Comparison of ENCODE assay signal across 9 cellular contexts in genomic region chr5:149466457-149466972, GRCh38.
DNase-seq lines count a peak whose midpoint lies in the region; TF ChIP-seq lines count a peak whose summit lies in the region.
"Had no signal": no experiment of that assay in that cellular context is flagged by ENCODE, and none has a peak within 500 bp of the region (broad histone marks: within the 10 kb centered on the region; RNA-seq: fewer than 3 reads in every experiment).

No MANE protein-coding gene starts in this region.

- H3K79me2 ChIP-seq in parathyroid adenoma, result no peaks in the 10 kb centered on the region

- H3K27me3 ChIP-seq in MG63, result no peaks in the 10 kb centered on the region
- no peaks in the 10 kb centered on the region for H3K27me3 ChIP-seq in parathyroid adenoma (ENCODE audit: control insufficient read depth, insufficient read depth, low read length)

- H3K36me3 ChIP-seq in MG63 (no peaks in the 10 kb centered on the region), parathyroid adenoma (ENCODE audit: control insufficient read depth, insufficient read depth, low read length) (no peaks in the 10 kb centered on the region)

- H3K27ac ChIP-seq in parathyroid adenoma, result no peak overlapping the region

- H2AFZ ChIP-seq in parathyroid adenoma, result peak overlapping the region; percentile 75

- H3K4me2 ChIP-seq in parathyroid adenoma (ENCODE audit: low read length), result peak overlapping the region; percentile 21

- DNase-seq in EH (ENCODE audit: low read depth), result peak; percentile 90
- DNase-seq in MG63, result peak; percentile 74
- peak; percentile 63 for DNase-seq in choroid plexus epithelial cell (ENCODE audit: low read depth)
- DNase-seq in effector CD8-positive, alpha-beta T cell (lab: John Stamatoyannopoulos, UW), result no peak
- no peak for DNase-seq in germinal center (ENCODE audit: low spot score)
- DNase-seq in stimulated activated CD4-positive, alpha-beta T cell treated with anti-CD3 and anti-CD28 coated beads, Interleukin-2, amount 100 ng/mL, for 48 hours, result no peak
- DNase-seq in SIG-M5 treated with dmso at 0.1 percent for 504 hours (lab: John Stamatoyannopoulos, UW; ENCODE audit: unreplicated experiment), result no peak
- DNase-seq: activated CD4-positive, CD25-positive, alpha-beta regulatory T cell treated with anti-CD3 and anti-CD28 coated beads, Interleukin-2, amount 50 U/mL, for 72 hours had no signal

- no peaks in the 10 kb centered on the region for H3K9me3 ChIP-seq in MG63
- H3K9me3 ChIP-seq in parathyroid adenoma (ENCODE audit: control insufficient read depth, low read length), result no peaks in the 10 kb centered on the region

- no peak overlapping the region for H3K4me3 ChIP-seq in MG63
- H3K4me3 ChIP-seq in choroid plexus epithelial cell (ENCODE audit: low read depth, low read length), result no peak overlapping the region
- H3K4me3 ChIP-seq in parathyroid adenoma (ENCODE audit: low read depth, low read length), result no peak overlapping the region

- no peak for TF ChIP-seq CTCF in choroid plexus epithelial cell (conservative IDR thresholded peaks at IDR 0.05; ENCODE audit: low read depth, low read length)
- no peak for TF ChIP-seq CTCF in parathyroid adenoma (IDR thresholded peaks at IDR 0.05)

- H3K9ac ChIP-seq in parathyroid adenoma, result no peak overlapping the region

- H3K4me1 ChIP-seq in parathyroid adenoma, result peaks cover 7% of the 10 kb centered on the region

Comparison
In these comparisons a context has a peak if more than half of its experiments do, and no peak if none do; other contexts are left out.
1. DNase-seq: peak in EH (single experiment), MG63 (single experiment) and choroid plexus epithelial cell (single experiment); none in effector CD8-positive, alpha-beta T cell (single experiment), germinal center (single experiment), stimulated activated CD4-positive, alpha-beta T cell treated with anti-CD3 and anti-CD28 coated beads, Interleukin-2, amount 100 ng/mL, for 48 hours (0 of 2) and SIG-M5 treated with dmso at 0.1 percent for 504 hours (single experiment).